ENCODE assay signal across 21 cellular contexts in genomic region chr11:73347067-73347466, GRCh38. TPM values are rescaled to one million over a fixed set of nuclear protein-coding genes. Genes with fewer than 3 reads are reported as not detected.
"Had no signal": no experiment of that assay in that cellular context is flagged by ENCODE, and none has a peak within 500 bp of the region (broad histone marks: within the 10 kb centered on the region; RNA-seq: fewer than 3 reads in every experiment).

No MANE protein-coding gene starts in this region.

- H3K4me3 Mint-ChIP-seq: activated CD4-positive, alpha-beta T cell treated with anti-CD3 and anti-CD28 coated beads, Interleukin-2, amount 10 ng/mL, durations not matched to agents 24 days and 14 days; activated CD8-positive, alpha-beta T cell treated with anti-CD3 and anti-CD28 coated beads for 36 hours; activated naive CD8-positive, alpha-beta T cell treated with anti-CD3 and anti-CD28 coated beads for 36 hours; activated T-helper 17 cell treated with anti-CD3 and anti-CD28 coated beads, Interleukin-2, amount 50 U/mL, for 72 hours; nephron had no signal

- H3K27ac ChIP-seq: body of pancreas, heart left ventricle, left lung, transverse colon, vagina had no signal

- H3K27me3 Mint-ChIP-seq: activated CD8-positive, alpha-beta T cell treated with anti-CD3 and anti-CD28 coated beads for 36 hours; activated naive CD8-positive, alpha-beta T cell treated with anti-CD3 and anti-CD28 coated beads for 36 hours; progenitor cell of endocrine pancreas had no signal

- H3K4me3 ChIP-seq: body of pancreas, gastroesophageal sphincter, heart left ventricle, left lung, transverse colon, vagina had no signal

- DNase-seq: activated CD4-positive, alpha-beta T cell treated with anti-CD3 and anti-CD28 coated beads, Interleukin-2, amount 10 ng/mL, durations not matched to agents 24 days and 14 days; activated CD8-positive, alpha-beta T cell treated with anti-CD3 and anti-CD28 coated beads for 36 hours; activated naive CD4-positive, alpha-beta T cell; activated naive CD8-positive, alpha-beta T cell treated with anti-CD3 and anti-CD28 coated beads for 36 hours; activated T-cell treated with anti-CD3 and anti-CD28 coated beads, Interleukin-2, amount 50 U/mL, for 1 hour; amygdala; body of pancreas; cortex of kidney; heart left ventricle; left lung; midbrain; stimulated activated CD4-positive, alpha-beta T cell treated with anti-CD3 and anti-CD28 coated beads, Interleukin-2, amount 100 ng/mL, for 24 hours; stimulated activated naive CD8-positive, alpha-beta T cell treated with anti-CD3 and anti-CD28 coated beads, Interleukin-15, Interleukin-2, amounts not matched to agents 100 U/mL and 50 U/mL, for 24 hours; T1000; transverse colon had no signal

- H3K36me3 ChIP-seq: transverse colon, vagina had no signal

- H3K27ac Mint-ChIP-seq: activated CD4-positive, alpha-beta T cell treated with anti-CD3 and anti-CD28 coated beads, Interleukin-2, amount 10 ng/mL, durations not matched to agents 24 days and 14 days; activated CD8-positive, alpha-beta T cell treated with anti-CD3 and anti-CD28 coated beads for 36 hours; activated naive CD8-positive, alpha-beta T cell treated with anti-CD3 and anti-CD28 coated beads for 36 hours; activated T-helper 17 cell treated with anti-CD3 and anti-CD28 coated beads, Interleukin-2, amount 50 U/mL, for 72 hours; nephron; progenitor cell of endocrine pancreas had no signal

- H3K9me3 Mint-ChIP-seq: activated CD4-positive, alpha-beta T cell treated with anti-CD3 and anti-CD28 coated beads, Interleukin-2, amount 10 ng/mL, durations not matched to agents 24 days and 14 days; activated CD8-positive, alpha-beta T cell treated with anti-CD3 and anti-CD28 coated beads for 36 hours; activated naive CD8-positive, alpha-beta T cell treated with anti-CD3 and anti-CD28 coated beads for 36 hours; activated T-helper 17 cell treated with anti-CD3 and anti-CD28 coated beads, Interleukin-2, amount 50 U/mL, for 72 hours; nephron had no signal

- H3K4me1 Mint-ChIP-seq: activated naive CD8-positive, alpha-beta T cell treated with anti-CD3 and anti-CD28 coated beads for 36 hours; activated T-helper 17 cell treated with anti-CD3 and anti-CD28 coated beads, Interleukin-2, amount 50 U/mL, for 72 hours had no signal

- H3K27me3 ChIP-seq: body of pancreas, gastroesophageal sphincter, heart left ventricle, left lung, transverse colon, vagina had no signal

- ATAC-seq: activated CD8-positive, alpha-beta T cell treated with anti-CD3 and anti-CD28 coated beads for 36 hours; activated T-helper 17 cell treated with anti-CD3 and anti-CD28 coated beads, Interleukin-2, amount 50 U/mL, for 72 hours; body of pancreas; esophagus mucosa; gastroesophageal sphincter; heart left ventricle; left lung; stimulated activated naive CD8-positive, alpha-beta T cell treated with anti-CD3 and anti-CD28 coated beads, Interleukin-15, Interleukin-2, amounts not matched to agents 100 U/mL and 50 U/mL, for 24 hours had no signal

- H3K36me3 Mint-ChIP-seq: activated naive CD8-positive, alpha-beta T cell treated with anti-CD3 and anti-CD28 coated beads for 36 hours had no signal

- H3K9me3 ChIP-seq: body of pancreas, gastroesophageal sphincter, heart left ventricle, left lung, transverse colon, vagina had no signal

RNA-seq across cellular contexts. Expression of gene ARHGEF17, which starts 39.0 kb away (rescaled TPM):
- total RNA-seq: activated CD4-positive, alpha-beta T cell treated with anti-CD3 and anti-CD28 coated beads, Interleukin-2, amount 10 ng/mL, durations not matched to agents 24 days and 14 days had no signal
